ENCODE assay signal across 1 cellular context in the genomic region with DNA sequence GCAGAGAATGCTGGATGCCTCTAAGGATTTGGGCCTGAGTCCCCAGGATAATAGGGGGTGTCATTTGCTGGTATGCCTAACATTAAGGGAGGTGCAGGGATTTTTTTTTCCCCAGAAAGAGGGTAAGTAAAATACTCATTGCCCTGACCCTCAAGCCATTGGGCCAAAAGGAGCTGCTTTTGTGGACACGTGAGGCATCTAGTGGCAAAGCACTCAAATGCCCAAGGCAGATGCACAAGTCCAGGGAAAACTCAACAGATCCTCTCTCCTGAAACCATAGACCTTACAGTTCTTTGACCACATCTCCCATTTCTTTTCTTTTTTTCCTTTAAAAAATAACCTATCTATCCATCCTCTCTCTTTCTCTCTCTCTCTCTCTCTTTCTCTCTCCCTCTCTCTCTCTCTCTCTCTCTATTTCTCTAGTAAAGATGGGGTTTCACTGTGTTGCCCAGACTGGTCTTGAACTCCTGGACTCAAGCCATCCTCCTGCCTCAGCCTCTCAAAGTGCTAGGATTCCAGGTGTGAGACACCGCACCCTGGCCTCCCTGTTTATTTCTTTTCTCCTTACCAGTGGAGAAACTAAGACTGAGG.
TF ChIP-seq lines count a peak whose summit lies in the region.

No MANE protein-coding gene starts in this region.

TF ChIP-seq in SK-N-SH treated with all-trans-retinoic acid at 6 μM for 48 hours, 23 proteins besides CTCF, POLR2A, EP300 and RAD21 (continued from another document):
- TF ChIP-seq, protein P1, sequence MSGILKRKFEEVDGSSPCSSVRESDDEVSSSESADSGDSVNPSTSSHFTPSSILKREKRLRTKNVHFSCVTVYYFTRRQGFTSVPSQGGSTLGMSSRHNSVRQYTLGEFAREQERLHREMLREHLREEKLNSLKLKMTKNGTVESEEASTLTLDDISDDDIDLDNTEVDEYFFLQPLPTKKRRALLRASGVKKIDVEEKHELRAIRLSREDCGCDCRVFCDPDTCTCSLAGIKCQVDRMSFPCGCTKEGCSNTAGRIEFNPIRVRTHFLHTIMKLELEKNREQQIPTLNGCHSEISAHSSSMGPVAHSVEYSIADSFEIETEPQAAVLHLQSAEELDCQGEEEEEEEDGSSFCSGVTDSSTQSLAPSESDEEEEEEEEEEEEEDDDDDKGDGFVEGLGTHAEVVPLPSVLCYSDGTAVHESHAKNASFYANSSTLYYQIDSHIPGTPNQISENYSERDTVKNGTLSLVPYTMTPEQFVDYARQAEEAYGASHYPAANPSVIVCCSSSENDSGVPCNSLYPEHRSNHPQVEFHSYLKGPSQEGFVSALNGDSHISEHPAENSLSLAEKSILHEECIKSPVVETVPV (CRISPR knock-in tag; IDR thresholded peaks at IDR 0.05) = no peak
- TF ChIP-seq SNAI2 (CRISPR knock-in tag; IDR thresholded peaks at IDR 0.05) (no peak), CSDC2 (CRISPR knock-in tag; IDR thresholded peaks at IDR 0.05) (no peak), ARNTL (CRISPR knock-in tag; IDR thresholded peaks at IDR 0.05; ENCODE audit: borderline replicate concordance, low read depth) (no peak)
TF ChIP-seq in SK-N-SH treated with all-trans-retinoic acid at 6 μM for 48 hours: peak in this region for 0.
